ENCODE assay signal across 16 cellular contexts in genomic region chr2:177076636-177077179, GRCh38.
"Had no signal": no experiment of that assay in that cellular context is flagged by ENCODE, and none has a peak within 500 bp of the region (broad histone marks: within the 10 kb centered on the region; RNA-seq: fewer than 3 reads in every experiment).

No MANE protein-coding gene starts in this region.

- H3K4me1 ChIP-seq: colonic mucosa, gastrocnemius medialis, heart right ventricle, tibial artery had no signal

- H3K27ac ChIP-seq: colonic mucosa, gastrocnemius medialis, heart right ventricle, tibial artery had no signal

- H3K4me1 Mint-ChIP-seq: activated B cell treated with CpG ODN at 0.5 μM for 24 hours; activated CD4-positive, alpha-beta T cell treated with anti-CD3 and anti-CD28 coated beads, Interleukin-2, amount 10 ng/mL, durations not matched to agents 7 days and 5 days; activated naive CD4-positive, alpha-beta T cell treated with anti-CD3 and anti-CD28 coated beads, Interleukin-2, amount 10 ng/mL, durations not matched to agents 7 days and 5 days; stimulated activated effector memory CD8-positive, alpha-beta T cell treated with anti-CD3 and anti-CD28 coated beads, Interleukin-12 subunit alpha, Interleukin-12 subunit beta, amount 100 ng/mL, for 72 hours had no signal

- H3K27me3 ChIP-seq: colonic mucosa, gastrocnemius medialis, tibial artery had no signal

- H3K36me3 ChIP-seq: colonic mucosa, gastrocnemius medialis, heart right ventricle, tibial artery had no signal

- FAIRE-seq: kidney had no signal

- H3K9me3 ChIP-seq: colonic mucosa, gastrocnemius medialis, heart right ventricle, tibial artery had no signal

- H3K9me3 Mint-ChIP-seq: activated B cell treated with CpG ODN at 0.5 μM for 24 hours; activated CD4-positive, alpha-beta T cell treated with anti-CD3 and anti-CD28 coated beads, Interleukin-2, amount 10 ng/mL, durations not matched to agents 7 days and 5 days; activated naive CD4-positive, alpha-beta T cell treated with anti-CD3 and anti-CD28 coated beads, Interleukin-2, amount 10 ng/mL, durations not matched to agents 7 days and 5 days; activated T-helper 17 cell treated with anti-CD3 and anti-CD28 coated beads, Interleukin-2, amount 50 U/mL, for 72 hours; stimulated activated effector memory CD8-positive, alpha-beta T cell treated with anti-CD3 and anti-CD28 coated beads, Interleukin-12 subunit alpha, Interleukin-12 subunit beta, amount 100 ng/mL, for 72 hours had no signal

- H3K4me2 ChIP-seq: smooth muscle cell had no signal

- H3K4me3 Mint-ChIP-seq: activated B cell treated with CpG ODN at 0.5 μM for 24 hours; activated CD4-positive, alpha-beta T cell treated with anti-CD3 and anti-CD28 coated beads, Interleukin-2, amount 10 ng/mL, durations not matched to agents 7 days and 5 days; activated naive CD4-positive, alpha-beta T cell treated with anti-CD3 and anti-CD28 coated beads, Interleukin-2, amount 10 ng/mL, durations not matched to agents 7 days and 5 days; activated T-helper 17 cell treated with anti-CD3 and anti-CD28 coated beads, Interleukin-2, amount 50 U/mL, for 72 hours; stimulated activated effector memory CD8-positive, alpha-beta T cell treated with anti-CD3 and anti-CD28 coated beads, Interleukin-12 subunit alpha, Interleukin-12 subunit beta, amount 100 ng/mL, for 72 hours; T-helper 17 cell had no signal

- H3K27ac Mint-ChIP-seq: activated B cell treated with CpG ODN at 0.5 μM for 24 hours; activated CD4-positive, alpha-beta T cell treated with anti-CD3 and anti-CD28 coated beads, Interleukin-2, amount 10 ng/mL, durations not matched to agents 7 days and 5 days; activated naive CD4-positive, alpha-beta T cell treated with anti-CD3 and anti-CD28 coated beads, Interleukin-2, amount 10 ng/mL, durations not matched to agents 7 days and 5 days; activated T-helper 17 cell treated with anti-CD3 and anti-CD28 coated beads, Interleukin-2, amount 50 U/mL, for 72 hours; stimulated activated effector memory CD8-positive, alpha-beta T cell treated with anti-CD3 and anti-CD28 coated beads, Interleukin-12 subunit alpha, Interleukin-12 subunit beta, amount 100 ng/mL, for 72 hours; T-helper 17 cell had no signal

- H3K4me3 ChIP-seq: colonic mucosa, gastrocnemius medialis, heart right ventricle, smooth muscle cell, tibial artery had no signal

- DNase-seq: activated B cell treated with CpG ODN at 0.5 μM for 24 hours; activated CD4-positive, alpha-beta T cell treated with anti-CD3 and anti-CD28 coated beads, Interleukin-2, amount 10 ng/mL, durations not matched to agents 7 days and 5 days; activated CD8-positive, alpha-beta memory T cell treated with anti-CD3 and anti-CD28 coated beads for 24 hours; activated naive CD4-positive, alpha-beta T cell treated with anti-CD3 and anti-CD28 coated beads, Interleukin-2, amount 10 ng/mL, durations not matched to agents 7 days and 5 days; caudate nucleus; colonic mucosa; gastrocnemius medialis; heart right ventricle; kidney; posterior cingulate gyrus; right cardiac atrium; T-helper 17 cell; tibial artery had no signal

- H3K36me3 Mint-ChIP-seq: activated naive CD4-positive, alpha-beta T cell treated with anti-CD3 and anti-CD28 coated beads, Interleukin-2, amount 10 ng/mL, durations not matched to agents 7 days and 5 days; stimulated activated effector memory CD8-positive, alpha-beta T cell treated with anti-CD3 and anti-CD28 coated beads, Interleukin-12 subunit alpha, Interleukin-12 subunit beta, amount 100 ng/mL, for 72 hours had no signal
